ENCODE assay signal across 36 cellular contexts in genomic region chr2:199680482-199680881, GRCh38.
"Had no signal": no experiment of that assay in that cellular context is flagged by ENCODE, and none has a peak within 500 bp of the region (broad histone marks: within the 10 kb centered on the region; RNA-seq: fewer than 3 reads in every experiment).

No MANE protein-coding gene starts in this region.

- H3K4me3 ChIP-seq: Peyer's patch had no signal

- H3K27me3 ChIP-seq: brain microvascular endothelial cell, Peyer's patch had no signal

- H3K4me1 ChIP-seq: Peyer's patch had no signal

- H3K4me2 ChIP-seq: KMS-11 had no signal

- H3K27ac ChIP-seq: brain microvascular endothelial cell, KMS-11, Peyer's patch, WERI-Rb-1 had no signal

- H3K36me3 ChIP-seq: brain microvascular endothelial cell, Peyer's patch, WERI-Rb-1 had no signal

- H3K9me3 ChIP-seq: Peyer's patch had no signal

- FAIRE-seq: colon had no signal

- DNase-seq: activated CD4-positive, alpha-beta memory T cell treated with anti-CD3 and anti-CD28 coated beads, Interleukin-2, amount 10 ng/mL, durations not matched to agents 7 days and 5 days; activated CD4-positive, alpha-beta T cell treated with anti-CD3 and anti-CD28 coated beads for 1 hour; activated CD4-positive, alpha-beta T cell treated with anti-CD3 and anti-CD28 coated beads for 48 hours; activated CD4-positive, CD25-positive, alpha-beta regulatory T cell; activated CD8-positive, alpha-beta memory T cell treated with anti-CD3 and anti-CD28 coated beads for 24 hours; activated CD8-positive, alpha-beta memory T cell treated with anti-CD3 and anti-CD28 coated beads, Interleukin-2, amount 10 ng/mL, durations not matched to agents 7 days and 5 days; activated CD8-positive, alpha-beta memory T cell treated with anti-CD3 and anti-CD28 coated beads, Interleukin-2, amount 50 U/mL, for 48 hours; activated effector memory CD4-positive, alpha-beta T cell treated with Interleukin-2 at 50 U/mL for 16 hours; activated naive CD4-positive, alpha-beta T cell; activated naive CD4-positive, alpha-beta T cell treated with anti-CD3 and anti-CD28 coated beads, Interleukin-2, amount 50 U/mL, for 16 hours; activated naive CD8-positive, alpha-beta T cell treated with anti-CD3 and anti-CD28 coated beads for 36 hours; activated T-cell treated with anti-CD3 and anti-CD28 coated beads, Interleukin-2, amount 50 U/mL, for 48 hours; amniotic stem cell; aorta; brain microvascular endothelial cell; central memory CD4-positive, alpha-beta T cell; MM.1S; NCI-H1092; NCI-H146; NCI-H187; NCI-H2029 treated with DMSO at 0.1 percent for 48 hours; NCI-H2107; NCI-H226; NCI-H446 treated with DMSO at 0.1 percent for 48 hours; NCI-H524; PC-3; Peyer's patch; RPMI8226; SHP77 treated with DMSO at 0.1 percent for 48 hours; T-cell; T-helper 2 cell; T-helper 9 cell; WERI-Rb-1 had no signal

- ATAC-seq: activated CD8-positive, alpha-beta memory T cell treated with anti-CD3 and anti-CD28 coated beads, Interleukin-2, amount 10 ng/mL, durations not matched to agents 7 days and 5 days; PC-3; SK-N-SH treated with all-trans-retinoic acid at 6 μM for 48 hours; T-cell had no signal

- H3K9ac ChIP-seq: KMS-11 had no signal
